ENCODE assay signal across 30 cellular contexts in genomic region chr1:21162740-21163464, GRCh38. TPM values are rescaled to one million over a fixed set of nuclear protein-coding genes. Genes with fewer than 3 reads are reported as not detected.
DNase-seq lines count a peak whose midpoint lies in the region; TF ChIP-seq lines count a peak whose summit lies in the region.
"Had no signal": no experiment of that assay in that cellular context is flagged by ENCODE, and none has a peak within 500 bp of the region (broad histone marks: within the 10 kb centered on the region; RNA-seq: fewer than 3 reads in every experiment).

No MANE protein-coding gene starts in this region.

- intact Hi-C loops in activated CD4-positive, alpha-beta memory T cell treated with anti-CD3 and anti-CD28 coated beads for 36 hours (cut with micrococcal nuclease), result no loop called here

- H3K27me3 ChIP-seq in mesenchymal stem cell (ENCODE audit: control insufficient read depth in 1 of 2, insufficient read depth in 1 of 2, low read length in 2 of 2) (no peaks in the 10 kb centered on the region), subcutaneous abdominal adipose tissue (ENCODE audit: control insufficient read depth in 5 of 5, insufficient read depth in 4 of 5, low read length in 5 of 5) (no peaks in the 10 kb centered on the region)
- H3K27me3 ChIP-seq: adrenal gland, esophagus muscularis mucosa, foreskin keratinocyte, heart left ventricle, upper lobe of left lung had no signal

- H3K4me3 Mint-ChIP-seq in activated CD4-positive, alpha-beta memory T cell treated with anti-CD3 and anti-CD28 coated beads for 36 hours, result no peak overlapping the region
- H3K4me3 Mint-ChIP-seq: activated CD4-positive, alpha-beta T cell treated with anti-CD3 and anti-CD28 coated beads, Interleukin-2, amount 10 ng/mL, durations not matched to agents 7 days and 5 days; activated CD8-positive, alpha-beta memory T cell treated with anti-CD3 and anti-CD28 coated beads, Interleukin-2, amount 10 ng/mL, durations not matched to agents 7 days and 5 days; activated T-cell treated with anti-CD3 and anti-CD28 coated beads, Interleukin-2, amount 50 U/mL, for 72 hours; CD4-positive, CD25-positive, alpha-beta regulatory T cell; effector memory CD8-positive, alpha-beta T cell had no signal

- CTCF ChIA-PET in HEK293 (lab: Yijun Ruan, JAX), result interaction anchor here (0.6 kb wide), 1 partner anchor 93 kb away, joined by 9 read pairs; no protein-coding TSS in a partner anchor
- CTCF ChIA-PET in activated CD4-positive, alpha-beta memory T cell treated with anti-CD3 and anti-CD28 coated beads for 36 hours (lab: Charles Lee), result no interaction called here

- POLR2A ChIA-PET in HEK293 (lab: Yijun Ruan, JAX), result interaction anchor here (0.6 to 1.5 kb wide), 3 partner anchors 8 to 14 kb away, joined by 3 to 5 read pairs (median 3); no protein-coding TSS in a partner anchor
- POLR2A ChIA-PET in activated CD4-positive, alpha-beta memory T cell treated with anti-CD3 and anti-CD28 coated beads for 36 hours (lab: Charles Lee), result no interaction called here

- no peak overlapping the region for H3K4ac ChIP-seq in mesenchymal stem cell (ENCODE audit: low read depth in 1 of 2, low read length in 2 of 2)

- no peaks in the 10 kb centered on the region for H3K9me3 ChIP-seq in HEK293 (ENCODE audit: control insufficient read depth, insufficient read depth, low read depth, low read length)
- H3K9me3 ChIP-seq in mesenchymal stem cell (ENCODE audit: control insufficient read depth, low read length), result peaks cover 3% of the 10 kb centered on the region
- H3K9me3 ChIP-seq in subcutaneous abdominal adipose tissue (ENCODE audit: control insufficient read depth in 5 of 5, low read length in 5 of 5), result no peaks in the 10 kb centered on the region
- H3K9me3 ChIP-seq: adrenal gland, esophagus muscularis mucosa, heart left ventricle, upper lobe of left lung had no signal

- no peak overlapping the region for H4K91ac ChIP-seq in mesenchymal stem cell (ENCODE audit: low read length)

- no peak overlapping the region for H3K27ac Mint-ChIP-seq in activated CD4-positive, alpha-beta memory T cell treated with anti-CD3 and anti-CD28 coated beads for 36 hours
- H3K27ac Mint-ChIP-seq: activated CD4-positive, alpha-beta T cell treated with anti-CD3 and anti-CD28 coated beads, Interleukin-2, amount 10 ng/mL, durations not matched to agents 7 days and 5 days; activated CD8-positive, alpha-beta memory T cell treated with anti-CD3 and anti-CD28 coated beads, Interleukin-2, amount 10 ng/mL, durations not matched to agents 7 days and 5 days; activated T-cell treated with anti-CD3 and anti-CD28 coated beads, Interleukin-2, amount 50 U/mL, for 72 hours had no signal

- H3K4me1 ChIP-seq in HEK293 (ENCODE audit: control insufficient read depth, insufficient read depth, low read length) (peaks cover 4% of the 10 kb centered on the region), mesenchymal stem cell (ENCODE audit: control insufficient read depth, insufficient read depth, low read depth, low read length) (no peaks in the 10 kb centered on the region), subcutaneous abdominal adipose tissue (ENCODE audit: control insufficient read depth in 5 of 5, insufficient read depth in 5 of 5, low read length in 5 of 5) (peaks cover 0 to 27% (median 11%) of the 10 kb centered on the region in 5 donors)

- H3K14ac ChIP-seq in mesenchymal stem cell (ENCODE audit: low read length in 2 of 2), result no peak overlapping the region

- no peak overlapping the region for H2AFZ ChIP-seq in mesenchymal stem cell (ENCODE audit: low read depth, low read length)
- H2AFZ ChIP-seq: GM23248 had no signal

- H4K8ac ChIP-seq in mesenchymal stem cell (ENCODE audit: low read length), result no peak overlapping the region

- H2AK5ac ChIP-seq in mesenchymal stem cell (ENCODE audit: low read length, severe bottlenecking), result no peak overlapping the region

- DNase-seq in mesenchymal stem cell (no peak), amniotic stem cell (lab: John Stamatoyannopoulos, UW) (no peak), mesenteric fat pad (ENCODE audit: low spot score) (no peak)
- DNase-seq in activated CD4-positive, alpha-beta memory T cell treated with anti-CD3 and anti-CD28 coated beads for 36 hours, result no peak
- DNase-seq: activated CD4-positive, alpha-beta T cell treated with anti-CD3 and anti-CD28 coated beads, Interleukin-2, amount 10 ng/mL, durations not matched to agents 7 days and 5 days; activated CD8-positive, alpha-beta memory T cell treated with anti-CD3 and anti-CD28 coated beads, Interleukin-2, amount 10 ng/mL, durations not matched to agents 7 days and 5 days; activated naive CD4-positive, alpha-beta T cell treated with Interleukin-2 at 50 U/mL for 16 hours; activated T-cell treated with anti-CD3 and anti-CD28 coated beads, Interleukin-2, amount 50 U/mL, for 72 hours; adrenal gland; CD4-positive, CD25-positive, alpha-beta regulatory T cell; effector memory CD8-positive, alpha-beta T cell; foreskin keratinocyte; GM23248; heart left ventricle; Karpas-422; mesendoderm; naive B cell; NCI-H2171; NCI-H524 treated with DMSO at 0.1 percent for 48 hours; SIG-M5; stimulated activated CD4-positive, alpha-beta T cell treated with anti-CD3 and anti-CD28 coated beads, Interleukin-2, amount 100 ng/mL, for 24 hours; SW 1271; T-helper 9 cell; upper lobe of left lung; WERI-Rb-1 had no signal

- peaks cover 6% of the 10 kb centered on the region for H3K4me1 Mint-ChIP-seq in activated CD4-positive, alpha-beta memory T cell treated with anti-CD3 and anti-CD28 coated beads for 36 hours (ENCODE audit: low read depth)

- H2BK5ac ChIP-seq in mesenchymal stem cell (ENCODE audit: low read depth, low read length, poor library complexity, severe bottlenecking), result no peak overlapping the region

- no peaks in the 10 kb centered on the region for H3K27me3 Mint-ChIP-seq in activated CD4-positive, alpha-beta memory T cell treated with anti-CD3 and anti-CD28 coated beads for 36 hours
- H3K27me3 Mint-ChIP-seq: activated CD4-positive, alpha-beta T cell treated with anti-CD3 and anti-CD28 coated beads, Interleukin-2, amount 10 ng/mL, durations not matched to agents 7 days and 5 days; activated CD8-positive, alpha-beta memory T cell treated with anti-CD3 and anti-CD28 coated beads, Interleukin-2, amount 10 ng/mL, durations not matched to agents 7 days and 5 days; CD4-positive, CD25-positive, alpha-beta regulatory T cell; effector memory CD8-positive, alpha-beta T cell; naive B cell had no signal

- H2BK120ac ChIP-seq in mesenchymal stem cell (ENCODE audit: low read depth, low read length), result no peak overlapping the region

- H3K23ac ChIP-seq in mesenchymal stem cell (ENCODE audit: low read length in 2 of 2), result no peak overlapping the region

- no peak overlapping the region for H3K4me2 ChIP-seq in mesenchymal stem cell (ENCODE audit: low read length, poor library complexity, severe bottlenecking)

- no peak overlapping the region for H2BK12ac ChIP-seq in mesenchymal stem cell (ENCODE audit: low read length in 2 of 2)

- H3K36me3 ChIP-seq in HEK293 (ENCODE audit: control insufficient read depth in 2 of 2, insufficient read depth in 1 of 2, low read length in 2 of 2), result peaks cover 48 to 76% of the 10 kb centered on the region in 2 experiments
- H3K36me3 ChIP-seq in mesenchymal stem cell (ENCODE audit: control insufficient read depth in 1 of 2, insufficient read depth in 2 of 2, low read depth in 1 of 2, low read length in 2 of 2), result peaks cover 32 to 35% of the 10 kb centered on the region in 2 experiments
- peaks cover 0 to 12% (median 3%) of the 10 kb centered on the region in 5 donors for H3K36me3 ChIP-seq in subcutaneous abdominal adipose tissue (ENCODE audit: control insufficient read depth in 5 of 5, insufficient read depth in 5 of 5, low read length in 5 of 5)
- H3K36me3 ChIP-seq: adrenal gland had no signal

- no peaks in the 10 kb centered on the region for H3K9me3 Mint-ChIP-seq in activated CD4-positive, alpha-beta memory T cell treated with anti-CD3 and anti-CD28 coated beads for 36 hours
- H3K9me3 Mint-ChIP-seq: activated CD4-positive, alpha-beta T cell treated with anti-CD3 and anti-CD28 coated beads, Interleukin-2, amount 10 ng/mL, durations not matched to agents 7 days and 5 days; activated T-cell treated with anti-CD3 and anti-CD28 coated beads, Interleukin-2, amount 50 U/mL, for 72 hours; CD4-positive, CD25-positive, alpha-beta regulatory T cell; effector memory CD8-positive, alpha-beta T cell; naive B cell had no signal

- H3K4me3 ChIP-seq in HEK293 (ENCODE audit: low read depth, low read length), result no peak overlapping the region
- H3K4me3 ChIP-seq in mesenchymal stem cell (ENCODE audit: insufficient read depth in 1 of 2, low read depth in 1 of 2, low read length in 2 of 2), result no peak overlapping the region
- H3K4me3 ChIP-seq in subcutaneous abdominal adipose tissue (ENCODE audit: low read depth in 1 of 5, low read length in 5 of 5), result no peak overlapping the region
- H3K4me3 ChIP-seq: adrenal gland, esophagus muscularis mucosa, GM23248, heart left ventricle, upper lobe of left lung had no signal

- H3K9ac ChIP-seq in mesenchymal stem cell (ENCODE audit: low read length), result peak overlapping the region; percentile 31
- H3K9ac ChIP-seq in subcutaneous abdominal adipose tissue (ENCODE audit: low read length in 5 of 5), result peak overlapping the region in 3 of 5 donors; percentile 11 to 48 (median 20)
- H3K9ac ChIP-seq: GM23248 had no signal

- H3K27ac ChIP-seq in HEK293 (ENCODE audit: extremely low read depth, low read depth, low read length), result no peak overlapping the region
- H3K27ac ChIP-seq in VCaP, result peak overlapping the region; percentile 31
- H3K27ac ChIP-seq in mesenchymal stem cell (ENCODE audit: low read length, poor library complexity, severe bottlenecking), result no peak overlapping the region
- H3K27ac ChIP-seq in subcutaneous abdominal adipose tissue (ENCODE audit: low read depth, low read length), result no peak overlapping the region
- H3K27ac ChIP-seq: adrenal gland, foreskin keratinocyte, GM23248, heart left ventricle, HL-60, WERI-Rb-1 had no signal

- TF ChIP-seq CTCF in HEK293 (tag by site-specific recombination; IDR thresholded peaks at IDR 0.05) (no peak), VCaP (conservative IDR thresholded peaks at IDR 0.05) (no peak)

- H3K18ac ChIP-seq in mesenchymal stem cell (ENCODE audit: low read depth in 1 of 2, low read length in 2 of 2), result no peak overlapping the region

- peaks cover 17% of the 10 kb centered on the region for H3K36me3 Mint-ChIP-seq in activated CD4-positive, alpha-beta memory T cell treated with anti-CD3 and anti-CD28 coated beads for 36 hours

- peaks cover 6% of the 10 kb centered on the region for H3K79me1 ChIP-seq in mesenchymal stem cell (replicated peaks; ENCODE audit: low read length, poor library complexity, severe bottlenecking)

- H2BK15ac ChIP-seq in mesenchymal stem cell (ENCODE audit: low read depth, poor library complexity, severe bottlenecking), result no peak overlapping the region

TF ChIP-seq in HEK293, 187 proteins besides CTCF, POLR2A, EP300 and RAD21:
- TF ChIP-seq ZNF16 (tag by site-specific recombination; IDR thresholded peaks at IDR 0.05; ENCODE audit: low read depth) (no peak), ZNF416 (tag by site-specific recombination; IDR thresholded peaks at IDR 0.05) (no peak), ZNF664 (tag by site-specific recombination; IDR thresholded peaks at IDR 0.05) (peak; percentile 68)

RNA-seq across cellular contexts. Expression of gene EIF4G3, which starts 13.8 kb away (rescaled TPM):
- 75.1 TPM for polyA plus RNA-seq in mesenchymal stem cell (2013, experiment 1 of 2)
- polyA plus RNA-seq in mesenchymal stem cell (2013, experiment 2 of 2), result 72.4 TPM
- total RNA-seq in activated CD4-positive, alpha-beta memory T cell treated with anti-CD3 and anti-CD28 coated beads for 36 hours, result 10 to 100 TPM; 39.9 to 42.7 TPM
- total RNA-seq in mesenteric fat pad, result 71.7 TPM
